ENCODE assay signal across 8 cellular contexts in genomic region chr5:178145965-178146820, GRCh38. TPM values are rescaled to one million over a fixed set of nuclear protein-coding genes. Genes with fewer than 3 reads are reported as not detected.
DNase-seq lines count a peak whose midpoint lies in the region; ATAC-seq and TF ChIP-seq lines count a peak whose summit lies in the region.

No MANE protein-coding gene starts in this region.

- ATAC-seq in GM19043 (IDR thresholded peaks at IDR 0.05; ENCODE audit: low read depth, unreplicated experiment), result peak; percentile 70
- ATAC-seq in HG02588 (IDR thresholded peaks at IDR 0.05; ENCODE audit: unreplicated experiment), result no peak

- no peak for TF ChIP-seq EP300 in SK-N-SH (IDR thresholded peaks at IDR 0.05; ENCODE audit: borderline replicate concordance in 1 of 2, low read depth in 1 of 2, low read length in 1 of 2)

- no peak overlapping the region for H2AFZ ChIP-seq in SK-N-SH (ENCODE audit: low read depth)

- peaks cover 7% of the 10 kb centered on the region for H4K20me1 ChIP-seq in SK-N-SH (ENCODE audit: insufficient read depth)

- peak; percentile 63 for TF ChIP-seq RAD21 in SK-N-SH (IDR thresholded peaks at IDR 0.05; ENCODE audit: low read length)

- no peaks in the 10 kb centered on the region for H3K9me2 ChIP-seq in SK-N-SH

- TF ChIP-seq CTCF in SK-N-SH (IDR thresholded peaks at IDR 0.05) (peak; percentile 74), right atrium auricular region (IDR thresholded peaks at IDR 0.05) (peak; percentile 20 to 70)

- CTCF ChIA-PET in SK-N-SH (lab: Yijun Ruan, JAX), result interaction anchor here (0.6 to 18.9 kb wide), 15 partner anchors 8 to 70 kb away, joined by 3 to 319 read pairs (median 4); no protein-coding TSS in a partner anchor

- H3F3A ChIP-seq in SK-N-SH (replicated peaks; ENCODE audit: insufficient read depth), result peaks cover 10% of the 10 kb centered on the region

- H3K27me3 ChIP-seq in SK-N-SH (ENCODE audit: insufficient read depth) (no peaks in the 10 kb centered on the region), right atrium auricular region (no peaks in the 10 kb centered on the region)

- no peak overlapping the region for H3K9ac ChIP-seq in SK-N-SH

- H3K27ac ChIP-seq in SK-N-SH (ENCODE audit: low read depth in 2 of 2, low read length in 1 of 2) (no peak overlapping the region; a peak in 1 of 4 replicates), right atrium auricular region (no peak overlapping the region)

- H3K4me3 ChIP-seq in Jurkat, Clone E6-1 (ENCODE audit: low read length), result no peak overlapping the region
- H3K4me3 ChIP-seq in SK-N-SH (ENCODE audit: low read depth in 2 of 2, low read length in 1 of 2) (no peak overlapping the region), right atrium auricular region (no peak overlapping the region)

- H3K36me3 ChIP-seq in SK-N-SH (replicated peaks in 1 of 2; ENCODE audit: control insufficient read depth in 1 of 2, insufficient read depth in 2 of 2, low read length in 1 of 2) (peaks cover 32 to 88% of the 10 kb centered on the region in 2 experiments), right atrium auricular region (peaks cover 86% of the 10 kb centered on the region)

- no peak overlapping the region for H3K4me2 ChIP-seq in SK-N-SH

- 72% methylated on average over 11 of the region's 14 CpGs for WGBS in SK-N-SH (ENCODE audit: low lambda C conversion rate)

- H3K9me3 ChIP-seq in SK-N-SH, result no peaks in the 10 kb centered on the region
- no peaks in the 10 kb centered on the region for H3K9me3 ChIP-seq in right atrium auricular region

- H3K79me2 ChIP-seq in SK-N-SH (ENCODE audit: insufficient read depth), result no peaks in the 10 kb centered on the region

- peaks cover 0 to 2% of the 10 kb centered on the region in 2 experiments; a peak in 1 of 4 replicates for H3K4me1 ChIP-seq in SK-N-SH (ENCODE audit: control insufficient read depth in 1 of 2, insufficient read depth in 2 of 2, low read depth in 1 of 2, low read length in 1 of 2)
- H3K4me1 ChIP-seq in right atrium auricular region, result peaks cover 0 to 4% of the 10 kb centered on the region in 2 donors

- POLR2A ChIA-PET in SK-N-SH (lab: Yijun Ruan, JAX), result interaction anchor here (0.7 to 1.6 kb wide), 2 partner anchors 70 to 71 kb away, joined by 3 read pairs; no protein-coding TSS in a partner anchor

- DNase-seq in AG08395 (ENCODE audit: low spot score), result peak; percentile 50
- peak; percentile 42 for DNase-seq in Jurkat, Clone E6-1 (ENCODE audit: low read depth, low spot score)
- DNase-seq in SK-N-SH, result peak; percentile 81
- DNase-seq in activated naive CD4-positive, alpha-beta T cell treated with anti-CD3 and anti-CD28 coated beads, Interleukin-2, amount 50 U/mL, for 16 hours, result peak; percentile 71
- no peak for DNase-seq in right atrium auricular region (ENCODE audit: low spot score)
- peak; percentile 44 to 46 for DNase-seq in stimulated activated CD4-positive, alpha-beta T cell treated with anti-CD3 and anti-CD28 coated beads, Interleukin-1b, Interleukin-23, amount 100 ng/mL, for 1 hour (ENCODE audit: low read depth in 2 of 2)

TF ChIP-seq in SK-N-SH, 30 proteins besides CTCF, POLR2A, EP300 and RAD21:
- TF ChIP-seq USF2 (IDR thresholded peaks at IDR 0.05; ENCODE audit: borderline replicate concordance, low read depth, low read length) (no peak), SMC3 (IDR thresholded peaks at IDR 0.05; ENCODE audit: low read depth, low read length) (peak; percentile 67)
TF ChIP-seq in SK-N-SH: peak in this region for 1.

RNA-seq across cellular contexts. Expression of gene NHP2, which starts 7.5 kb away (rescaled TPM):
- 312 TPM for polyA plus RNA-seq in Jurkat, Clone E6-1 (2012; ENCODE audit: insufficient read depth, insufficient read length)
- polyA plus RNA-seq in SK-N-SH (2012; rRNA removed), result 313 and 455 TPM in 2 replicates
- polyA plus RNA-seq in SK-N-SH (2012; cell fraction: cytosol; rRNA removed), result 325 and 409 TPM in 2 replicates
- polyA plus RNA-seq in SK-N-SH (2012; cell fraction: nucleus; rRNA removed), result 134 and 156 TPM in 2 replicates
- total RNA-seq in right atrium auricular region, result 100 to 1,000 TPM; 125 to 151 TPM

RNA-seq across cellular contexts. Expression of gene RMND5B, which starts 15.4 kb away (rescaled TPM):
- 28.0 TPM for polyA plus RNA-seq in Jurkat, Clone E6-1 (2012; ENCODE audit: insufficient read depth, insufficient read length)
- 42.8 and 43.7 TPM in 2 replicates for polyA plus RNA-seq in SK-N-SH (2012; rRNA removed)
- polyA plus RNA-seq in SK-N-SH (2012; cell fraction: cytosol; rRNA removed), result 25.1 and 32.1 TPM in 2 replicates
- 74.2 and 75.6 TPM in 2 replicates for polyA plus RNA-seq in SK-N-SH (2012; cell fraction: nucleus; rRNA removed)
- total RNA-seq in right atrium auricular region, result 10 to 100 TPM; 28.9 to 31.4 TPM

RNA-seq across cellular contexts. Expression of gene N4BP3, which starts 32.9 kb away (rescaled TPM):
- 2.4 TPM for polyA plus RNA-seq in Jurkat, Clone E6-1 (2012; ENCODE audit: insufficient read depth, insufficient read length)
- polyA plus RNA-seq in SK-N-SH (2012; rRNA removed), result 0.16 and 0.28 TPM in 2 replicates
- 0.09 and 0.14 TPM in 2 replicates for polyA plus RNA-seq in SK-N-SH (2012; cell fraction: cytosol; rRNA removed)
- polyA plus RNA-seq in SK-N-SH (2012; cell fraction: nucleus; rRNA removed), result 0.42 and 0.54 TPM in 2 replicates
- under 1 TPM; 0.24 to 0.85 TPM for total RNA-seq in right atrium auricular region

RNA-seq across cellular contexts. Expression of gene GMCL2, which starts 41.0 kb away (rescaled TPM):
- not detected for polyA plus RNA-seq in Jurkat, Clone E6-1 (2012; ENCODE audit: insufficient read depth, insufficient read length)
- not detected in 2 replicates for polyA plus RNA-seq in SK-N-SH (2012; rRNA removed)
- 0.01 TPM in 2 replicates for polyA plus RNA-seq in SK-N-SH (2012; cell fraction: cytosol; rRNA removed)
- polyA plus RNA-seq in SK-N-SH (2012; cell fraction: nucleus; rRNA removed), result not detected in 2 replicates
- total RNA-seq in right atrium auricular region, result not detected

RNA-seq across cellular contexts. Expression of gene HNRNPAB, which starts 58.1 kb away (rescaled TPM):
- 353 TPM for polyA plus RNA-seq in Jurkat, Clone E6-1 (2012; ENCODE audit: insufficient read depth, insufficient read length)
- polyA plus RNA-seq in SK-N-SH (2012; rRNA removed), result 157 and 164 TPM in 2 replicates
- polyA plus RNA-seq in SK-N-SH (2012; cell fraction: cytosol; rRNA removed), result 179 and 207 TPM in 2 replicates
- 80.9 and 111 TPM in 2 replicates for polyA plus RNA-seq in SK-N-SH (2012; cell fraction: nucleus; rRNA removed)
- total RNA-seq in right atrium auricular region, result 10 to 100 TPM; 62.4 to 69.1 TPM
